24 cellular contexts compared by ENCODE assay signal in genomic region chr18:78612318-78612717, GRCh38.
DNase-seq lines count a peak whose midpoint lies in the region; ATAC-seq and TF ChIP-seq lines count a peak whose summit lies in the region.
"Had no signal": no experiment of that assay in that cellular context is flagged by ENCODE, and none has a peak within 500 bp of the region (broad histone marks: within the 10 kb centered on the region; RNA-seq: fewer than 3 reads in every experiment).

No MANE protein-coding gene starts in this region.

- no peak for ATAC-seq in natural killer cell treated with Interleukin-12 subunit alpha and Interleukin-12 subunit beta and Interleukin-15 and Interleukin-18, amount 100 ng/mL, for 72 hours
- ATAC-seq in natural killer cell (no peak), gastrocnemius medialis (no peak)
- ATAC-seq: A549, GM12878, GM23338 had no signal

- intact Hi-C loops in natural killer cell (cut with micrococcal nuclease) = no loop called here
- intact Hi-C loops in gastrocnemius medialis (cut with DNase I; ENCODE audit: low total_unique reads) = no loop called here

- no peak overlapping the region for H3K4me3 ChIP-seq in gastrocnemius medialis
- H3K4me3 ChIP-seq: A549; BLaER1 treated with 17β-estradiol and CSF1 and Interleukin-3, amounts not matched to agents 10 nM and 100 nM; GM12878; GM23338; HAP-1 had no signal

- TF ChIP-seq POLR2A in gastrocnemius medialis (IDR thresholded peaks at IDR 0.05) = no peak

- H3K9me3 ChIP-seq in gastrocnemius medialis = no peaks in the 10 kb centered on the region
- H3K9me3 ChIP-seq: A549, BE2C, HAP-1 had no signal

- in situ Hi-C loops in gastrocnemius medialis (cut with MboI; ENCODE audit: low sequenced_read_pairs in 4 of 4) = no loop called here

- H3K27me3 Mint-ChIP-seq in natural killer cell treated with Interleukin-12 subunit alpha and Interleukin-12 subunit beta and Interleukin-15 and Interleukin-18, amount 100 ng/mL, for 72 hours = peaks cover 0 to 7% of the 10 kb centered on the region in 2 donors
- peaks cover 0 to 8% of the 10 kb centered on the region in 2 donors for H3K27me3 Mint-ChIP-seq in natural killer cell (ENCODE audit: low read depth in 2 of 2)
- no peaks in the 10 kb centered on the region for H3K27me3 Mint-ChIP-seq in osteocyte (ENCODE audit: unreplicated experiment)
- H3K27me3 Mint-ChIP-seq: CD4-positive, alpha-beta T cell had no signal

- H3K4me1 Mint-ChIP-seq in natural killer cell treated with Interleukin-12 subunit alpha and Interleukin-12 subunit beta and Interleukin-15 and Interleukin-18, amount 100 ng/mL, for 72 hours (ENCODE audit: low read depth in 2 of 2) = no peaks in the 10 kb centered on the region
- H3K4me1 Mint-ChIP-seq in natural killer cell (no peaks in the 10 kb centered on the region), osteocyte (ENCODE audit: unreplicated experiment) (no peaks in the 10 kb centered on the region)
- H3K4me1 Mint-ChIP-seq: CD14-positive monocyte; CD8-positive, alpha-beta memory T cell; GM23338 had no signal

- H3K27ac Mint-ChIP-seq in natural killer cell treated with Interleukin-12 subunit alpha and Interleukin-12 subunit beta and Interleukin-15 and Interleukin-18, amount 100 ng/mL, for 72 hours = no peak overlapping the region
- H3K27ac Mint-ChIP-seq in natural killer cell (no peak overlapping the region), osteocyte (ENCODE audit: unreplicated experiment) (no peak overlapping the region)
- H3K27ac Mint-ChIP-seq: CD14-positive monocyte; CD4-positive, alpha-beta T cell; CD8-positive, alpha-beta memory T cell; GM23338; HFFc6 had no signal

- H3K27ac ChIP-seq in gastrocnemius medialis = no peak overlapping the region
- H3K27ac ChIP-seq: A549; BLaER1 treated with 17β-estradiol and CSF1 and Interleukin-3, amounts not matched to agents 10 nM and 100 nM had no signal

- peaks cover 10% of the 10 kb centered on the region for H3K9me3 Mint-ChIP-seq in natural killer cell treated with Interleukin-12 subunit alpha and Interleukin-12 subunit beta and Interleukin-15 and Interleukin-18, amount 100 ng/mL, for 72 hours
- H3K9me3 Mint-ChIP-seq in natural killer cell = peaks cover 6% of the 10 kb centered on the region in 2 donors
- peaks cover 45% of the 10 kb centered on the region for H3K9me3 Mint-ChIP-seq in osteocyte (ENCODE audit: unreplicated experiment)

- no peak for TF ChIP-seq CTCF in natural killer cell (IDR thresholded peaks at IDR 0.05)
- no peak for TF ChIP-seq CTCF in osteocyte (IDR thresholded peaks at IDR 0.05)
- no peak for TF ChIP-seq CTCF in gastrocnemius medialis (IDR thresholded peaks at IDR 0.05 in 4 of 5, conservative IDR thresholded peaks at IDR 0.05 in 1 of 5)

- peaks cover 14% of the 10 kb centered on the region for H3K36me3 Mint-ChIP-seq in natural killer cell treated with Interleukin-12 subunit alpha and Interleukin-12 subunit beta and Interleukin-15 and Interleukin-18, amount 100 ng/mL, for 72 hours
- H3K36me3 Mint-ChIP-seq in natural killer cell (no peaks in the 10 kb centered on the region), osteocyte (ENCODE audit: unreplicated experiment) (no peaks in the 10 kb centered on the region)
- H3K36me3 Mint-ChIP-seq: CD14-positive monocyte had no signal

- H3K27me3 ChIP-seq in gastrocnemius medialis = no peaks in the 10 kb centered on the region
- H3K27me3 ChIP-seq: BE2C; BLaER1 treated with 17β-estradiol and CSF1 and Interleukin-3, amounts not matched to agents 10 nM and 100 nM had no signal

- H3K4me1 ChIP-seq in gastrocnemius medialis = no peaks in the 10 kb centered on the region
- H3K4me1 ChIP-seq: A549, BE2C, HAP-1 had no signal

- no peaks in the 10 kb centered on the region for H3K36me3 ChIP-seq in gastrocnemius medialis
- H3K36me3 ChIP-seq: BE2C; BLaER1 treated with 17β-estradiol and CSF1 and Interleukin-3, amounts not matched to agents 10 nM and 100 nM; HAP-1 had no signal

- DNase-seq in natural killer cell treated with Interleukin-12 subunit alpha and Interleukin-12 subunit beta and Interleukin-15 and Interleukin-18, amount 100 ng/mL, for 72 hours (ENCODE audit: low spot score) = peak; percentile 2
- DNase-seq in natural killer cell (no peak), islet precursor cell (peak; percentile 16), osteocyte (ENCODE audit: extremely low spot score, unreplicated experiment) (peak; percentile 75), iPS-NIHi7 (ENCODE audit: extremely low spot score) (no peak), gastrocnemius medialis (no peak)
- no peak for DNase-seq in activated T-cell treated with anti-CD3 and anti-CD28 coated beads, Interleukin-2, amount 50 U/mL, for 48 hours
- DNase-seq: 8988T; ACHN; AML-193; BE2C; CD4-positive, alpha-beta T cell; CD8-positive, alpha-beta memory T cell; DMS 273 treated with DMSO at 0.1 percent for 48 hours; DMS79; EL; GDM1; HFFc6 had no signal

- no peak overlapping the region for H3K4me3 Mint-ChIP-seq in natural killer cell treated with Interleukin-12 subunit alpha and Interleukin-12 subunit beta and Interleukin-15 and Interleukin-18, amount 100 ng/mL, for 72 hours
- no peak overlapping the region for H3K4me3 Mint-ChIP-seq in natural killer cell
- H3K4me3 Mint-ChIP-seq in osteocyte (ENCODE audit: unreplicated experiment) = no peak overlapping the region
- H3K4me3 Mint-ChIP-seq: CD14-positive monocyte; CD4-positive, alpha-beta T cell; CD8-positive, alpha-beta memory T cell; GM23338; HFFc6 had no signal

Comparison
In these comparisons a context has a peak if more than half of its experiments do, and no peak if none do; other contexts are left out.
1. DNase-seq: peak in natural killer cell treated with Interleukin-12 subunit alpha and Interleukin-12 subunit beta and Interleukin-15 and Interleukin-18, amount 100 ng/mL, for 72 hours (single experiment), islet precursor cell (single experiment) and osteocyte (single experiment); none in natural killer cell (single experiment), iPS-NIHi7 (single experiment), activated T-cell treated with anti-CD3 and anti-CD28 coated beads, Interleukin-2, amount 50 U/mL, for 48 hours (0 of 2) and gastrocnemius medialis (0 of 2).